1 cellular context compared by ENCODE assay signal in genomic region chr6:108294787-108295625, GRCh38.
A peak's percentile ranks its signal among the peaks of the same experiment; 100 is the strongest.
TF ChIP-seq lines count a peak whose summit lies in the region.

Gene AFG1L (plus strand): TSS chr6:108295054. CDS start chr6:108295080, 26 bp downstream.

TF ChIP-seq in HEK293, 187 proteins besides CTCF, POLR2A, EP300 and RAD21 (continued from another document):
- TF ChIP-seq, protein P1, sequence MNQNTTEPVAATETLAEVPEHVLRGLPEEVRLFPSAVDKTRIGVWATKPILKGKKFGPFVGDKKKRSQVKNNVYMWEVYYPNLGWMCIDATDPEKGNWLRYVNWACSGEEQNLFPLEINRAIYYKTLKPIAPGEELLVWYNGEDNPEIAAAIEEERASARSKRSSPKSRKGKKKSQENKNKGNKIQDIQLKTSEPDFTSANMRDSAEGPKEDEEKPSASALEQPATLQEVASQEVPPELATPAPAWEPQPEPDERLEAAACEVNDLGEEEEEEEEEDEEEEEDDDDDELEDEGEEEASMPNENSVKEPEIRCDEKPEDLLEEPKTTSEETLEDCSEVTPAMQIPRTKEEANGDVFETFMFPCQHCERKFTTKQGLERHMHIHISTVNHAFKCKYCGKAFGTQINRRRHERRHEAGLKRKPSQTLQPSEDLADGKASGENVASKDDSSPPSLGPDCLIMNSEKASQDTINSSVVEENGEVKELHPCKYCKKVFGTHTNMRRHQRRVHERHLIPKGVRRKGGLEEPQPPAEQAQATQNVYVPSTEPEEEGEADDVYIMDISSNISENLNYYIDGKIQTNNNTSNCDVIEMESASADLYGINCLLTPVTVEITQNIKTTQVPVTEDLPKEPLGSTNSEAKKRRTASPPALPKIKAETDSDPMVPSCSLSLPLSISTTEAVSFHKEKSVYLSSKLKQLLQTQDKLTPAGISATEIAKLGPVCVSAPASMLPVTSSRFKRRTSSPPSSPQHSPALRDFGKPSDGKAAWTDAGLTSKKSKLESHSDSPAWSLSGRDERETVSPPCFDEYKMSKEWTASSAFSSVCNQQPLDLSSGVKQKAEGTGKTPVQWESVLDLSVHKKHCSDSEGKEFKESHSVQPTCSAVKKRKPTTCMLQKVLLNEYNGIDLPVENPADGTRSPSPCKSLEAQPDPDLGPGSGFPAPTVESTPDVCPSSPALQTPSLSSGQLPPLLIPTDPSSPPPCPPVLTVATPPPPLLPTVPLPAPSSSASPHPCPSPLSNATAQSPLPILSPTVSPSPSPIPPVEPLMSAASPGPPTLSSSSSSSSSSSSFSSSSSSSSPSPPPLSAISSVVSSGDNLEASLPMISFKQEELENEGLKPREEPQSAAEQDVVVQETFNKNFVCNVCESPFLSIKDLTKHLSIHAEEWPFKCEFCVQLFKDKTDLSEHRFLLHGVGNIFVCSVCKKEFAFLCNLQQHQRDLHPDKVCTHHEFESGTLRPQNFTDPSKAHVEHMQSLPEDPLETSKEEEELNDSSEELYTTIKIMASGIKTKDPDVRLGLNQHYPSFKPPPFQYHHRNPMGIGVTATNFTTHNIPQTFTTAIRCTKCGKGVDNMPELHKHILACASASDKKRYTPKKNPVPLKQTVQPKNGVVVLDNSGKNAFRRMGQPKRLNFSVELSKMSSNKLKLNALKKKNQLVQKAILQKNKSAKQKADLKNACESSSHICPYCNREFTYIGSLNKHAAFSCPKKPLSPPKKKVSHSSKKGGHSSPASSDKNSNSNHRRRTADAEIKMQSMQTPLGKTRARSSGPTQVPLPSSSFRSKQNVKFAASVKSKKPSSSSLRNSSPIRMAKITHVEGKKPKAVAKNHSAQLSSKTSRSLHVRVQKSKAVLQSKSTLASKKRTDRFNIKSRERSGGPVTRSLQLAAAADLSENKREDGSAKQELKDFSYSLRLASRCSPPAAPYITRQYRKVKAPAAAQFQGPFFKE (tag by site-specific recombination; IDR thresholded peaks at IDR 0.05; ENCODE audit: borderline replicate concordance), result no peak
- no peak for TF ChIP-seq ZNF626 (tag by site-specific recombination; IDR thresholded peaks at IDR 0.05)
- TF ChIP-seq ZNF777 (tag by site-specific recombination; IDR thresholded peaks at IDR 0.05; ENCODE audit: borderline replicate concordance), result peak; percentile 59; the same call in 1 of the 2 replicates
- TF ChIP-seq ZNF157 (tag by site-specific recombination; IDR thresholded peaks at IDR 0.05), result no peak
- TF ChIP-seq ZIC2 (tag by site-specific recombination; IDR thresholded peaks at IDR 0.05), result peak; percentile 61
- TF ChIP-seq ZNF510 (tag by site-specific recombination; IDR thresholded peaks at IDR 0.05; ENCODE audit: insufficient replicate concordance), result no peak
- no peak for TF ChIP-seq ATF2 (tag by site-specific recombination; IDR thresholded peaks at IDR 0.05; ENCODE audit: low read depth)
- 0 out of 2 replicates have a peak, but pooled peaks have one; percentile 5 for TF ChIP-seq PRDM4 (tag by site-specific recombination; IDR thresholded peaks at IDR 0.05)
- TF ChIP-seq ZNF433 (tag by site-specific recombination; IDR thresholded peaks at IDR 0.05; ENCODE audit: low read depth), result no peak
- peak; percentile 100 for TF ChIP-seq ZBTB48 (tag by site-specific recombination; IDR thresholded peaks at IDR 0.05)
- TF ChIP-seq ZNF155 (tag by site-specific recombination; IDR thresholded peaks at IDR 0.05), result no peak
- peak; percentile 75 for TF ChIP-seq ZBTB26 (tag by site-specific recombination; optimal IDR thresholded peaks at IDR 0.05)
- peak; percentile 75 for TF ChIP-seq ZNF629 (tag by site-specific recombination; IDR thresholded peaks at IDR 0.05)
- TF ChIP-seq, protein P2, sequence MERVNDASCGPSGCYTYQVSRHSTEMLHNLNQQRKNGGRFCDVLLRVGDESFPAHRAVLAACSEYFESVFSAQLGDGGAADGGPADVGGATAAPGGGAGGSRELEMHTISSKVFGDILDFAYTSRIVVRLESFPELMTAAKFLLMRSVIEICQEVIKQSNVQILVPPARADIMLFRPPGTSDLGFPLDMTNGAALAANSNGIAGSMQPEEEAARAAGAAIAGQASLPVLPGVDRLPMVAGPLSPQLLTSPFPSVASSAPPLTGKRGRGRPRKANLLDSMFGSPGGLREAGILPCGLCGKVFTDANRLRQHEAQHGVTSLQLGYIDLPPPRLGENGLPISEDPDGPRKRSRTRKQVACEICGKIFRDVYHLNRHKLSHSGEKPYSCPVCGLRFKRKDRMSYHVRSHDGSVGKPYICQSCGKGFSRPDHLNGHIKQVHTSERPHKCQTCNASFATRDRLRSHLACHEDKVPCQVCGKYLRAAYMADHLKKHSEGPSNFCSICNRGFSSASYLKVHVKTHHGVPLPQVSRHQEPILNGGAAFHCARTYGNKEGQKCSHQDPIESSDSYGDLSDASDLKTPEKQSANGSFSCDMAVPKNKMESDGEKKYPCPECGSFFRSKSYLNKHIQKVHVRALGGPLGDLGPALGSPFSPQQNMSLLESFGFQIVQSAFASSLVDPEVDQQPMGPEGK (tag by site-specific recombination; IDR thresholded peaks at IDR 0.05), result peak; percentile 69
- peak; percentile 33; the same call in 1 of the 2 replicates for TF ChIP-seq ZFHX2 (tag by site-specific recombination; conservative IDR thresholded peaks at IDR 0.05)
- no peak; the same call in 1 of the 2 replicates for TF ChIP-seq ZNF518A (tag by site-specific recombination; conservative IDR thresholded peaks at IDR 0.05; ENCODE audit: low read depth)
- no peak for TF ChIP-seq SETDB1 (IDR thresholded peaks at IDR 0.05; ENCODE audit: insufficient read length, low read length)
- TF ChIP-seq ZNF366 (tag by site-specific recombination; conservative IDR thresholded peaks at IDR 0.05), result no peak; the same call in 1 of the 2 replicates
